21 cellular contexts compared by ENCODE assay signal in the genomic region with DNA sequence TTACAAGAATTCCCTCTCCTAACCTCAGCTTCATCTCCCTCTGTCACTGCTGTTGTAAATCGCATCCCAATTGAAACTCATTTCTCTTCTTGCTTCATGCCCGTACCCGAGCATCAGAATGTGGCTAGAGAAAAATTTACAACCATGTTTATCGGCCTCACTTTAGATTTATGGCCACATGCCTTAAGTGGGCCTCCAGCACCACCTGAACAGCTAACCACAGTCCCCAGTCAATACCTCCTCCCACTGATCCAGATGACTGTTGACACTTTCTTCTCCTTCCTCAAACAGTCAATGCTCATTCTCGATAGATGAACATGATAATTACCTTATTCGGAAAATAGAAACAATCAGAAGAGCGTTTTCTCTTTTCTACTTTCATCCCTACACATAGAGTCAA.
A peak's percentile ranks its signal among the peaks of the same experiment; 100 is the strongest.
DNase-seq lines count a peak whose midpoint lies in the region; ATAC-seq, FAIRE-seq and TF ChIP-seq lines count a peak whose summit lies in the region.
"Had no signal": no experiment of that assay in that cellular context is flagged by ENCODE, and none has a peak within 500 bp of the region (broad histone marks: within the 10 kb centered on the region; RNA-seq: fewer than 3 reads in every experiment).

No MANE protein-coding gene starts in this region.

- H3K9me2 ChIP-seq in GM23338 (ENCODE audit: insufficient read depth), result peaks cover 14% of the 10 kb centered on the region; the same call in 1 of the 2 replicates

- H3K4me3 Mint-ChIP-seq in GM23338, result no peak overlapping the region
- H3K4me3 Mint-ChIP-seq: B cell; CD4-positive, alpha-beta T cell; CD8-positive, alpha-beta T cell had no signal

- DNase-seq in GM23338 (ENCODE audit: low spot score) (no peak), SW480 (ENCODE audit: low spot score) (peak; percentile 27), urothelium cell line (ENCODE audit: low spot score) (no peak)
- no peak for DNase-seq in activated T-cell treated with anti-CD3 and anti-CD28 coated beads, Interleukin-2, amount 50 U/mL, for 48 hours
- DNase-seq: AML-193; Caco-2; Calu3; CD4-positive, alpha-beta T cell; CD8-positive, alpha-beta T cell; DMS79 treated with DMSO at 0.1 percent for 48 hours; GF-D8 had no signal

- no peak overlapping the region for H3K27ac ChIP-seq in GM23338 (ENCODE audit: low read depth)
- H3K27ac ChIP-seq: 22Rv1; A549; BLaER1 treated with 17β-estradiol and CSF1 and Interleukin-3, amounts not matched to agents 10 nM and 100 nM; C4-2B had no signal

- no peak overlapping the region for H3K4me3 ChIP-seq in GM23338
- H3K4me3 ChIP-seq: A549; BLaER1 treated with 17β-estradiol and CSF1 and Interleukin-3, amounts not matched to agents 10 nM and 100 nM had no signal

- no peaks in the 10 kb centered on the region for H4K20me1 ChIP-seq in GM23338 (replicated peaks; ENCODE audit: insufficient read depth)
- H4K20me1 ChIP-seq: BLaER1 treated with 17β-estradiol and CSF1 and Interleukin-3, amounts not matched to agents 10 nM and 100 nM had no signal

- FAIRE-seq in urothelium cell line (lab: Jason Lieb, UNC), result peak; percentile 67
- FAIRE-seq: A549, D721Med, G401.6, GM12891, GM19239 had no signal

- H3K4me1 ChIP-seq in GM23338 (ENCODE audit: insufficient read depth), result no peaks in the 10 kb centered on the region
- H3K4me1 ChIP-seq: BLaER1 treated with 17β-estradiol and CSF1 and Interleukin-3, amounts not matched to agents 10 nM and 100 nM had no signal

- H3K4me2 ChIP-seq in GM23338, result no peak overlapping the region
- H3K4me2 ChIP-seq: A549; BLaER1 treated with 17β-estradiol and CSF1 and Interleukin-3, amounts not matched to agents 10 nM and 100 nM had no signal

- H3K79me2 ChIP-seq in GM23338 (replicated peaks; ENCODE audit: insufficient read depth), result no peaks in the 10 kb centered on the region

- no peaks in the 10 kb centered on the region for H3K36me3 ChIP-seq in GM23338 (ENCODE audit: insufficient read depth)
- H3K36me3 ChIP-seq: BLaER1 treated with 17β-estradiol and CSF1 and Interleukin-3, amounts not matched to agents 10 nM and 100 nM had no signal

- no peaks in the 10 kb centered on the region for H3K27me3 Mint-ChIP-seq in GM23338 (ENCODE audit: insufficient read depth, low read depth, poor library complexity)
- H3K27me3 Mint-ChIP-seq: B cell; CD4-positive, alpha-beta T cell had no signal

- H2AFZ ChIP-seq in GM23338, result 0 out of 2 replicates have a peak overlapping the region, but pooled peaks have one; percentile 5

- H3K27me3 ChIP-seq in GM23338 (ENCODE audit: insufficient read depth), result no peaks in the 10 kb centered on the region
- H3K27me3 ChIP-seq: BLaER1 treated with 17β-estradiol and CSF1 and Interleukin-3, amounts not matched to agents 10 nM and 100 nM had no signal

- H3K36me3 Mint-ChIP-seq in GM23338 (ENCODE audit: low read depth), result no peaks in the 10 kb centered on the region
- H3K36me3 Mint-ChIP-seq: CD8-positive, alpha-beta T cell had no signal

- H3F3A ChIP-seq in GM23338 (replicated peaks; ENCODE audit: low read depth), result no peaks in the 10 kb centered on the region

- H3K9me3 Mint-ChIP-seq in GM23338, result no peaks in the 10 kb centered on the region
- H3K9me3 Mint-ChIP-seq: CD4-positive, alpha-beta T cell; CD8-positive, alpha-beta T cell had no signal

- ATAC-seq in GM23338 (no peak), GM21529 (IDR thresholded peaks at IDR 0.05; ENCODE audit: unreplicated experiment) (no peak)
- ATAC-seq: A549; CD8-positive, alpha-beta T cell had no signal

- no peaks in the 10 kb centered on the region for H3K4me1 Mint-ChIP-seq in GM23338
- H3K4me1 Mint-ChIP-seq: B cell had no signal

- no peak for TF ChIP-seq CTCF in GM23338 (conservative IDR thresholded peaks at IDR 0.05; ENCODE audit: low read depth in 2 of 2)

- no peak overlapping the region for H3K27ac Mint-ChIP-seq in GM23338
- H3K27ac Mint-ChIP-seq: B cell; CD4-positive, alpha-beta T cell; CD8-positive, alpha-beta T cell had no signal

TF ChIP-seq in GM23338, 12 proteins besides CTCF, POLR2A, EP300 and RAD21:
- TF ChIP-seq ZNF114 (CRISPR knock-in tag; IDR thresholded peaks at IDR 0.05) (no peak), NANOG (IDR thresholded peaks at IDR 0.05; ENCODE audit: borderline replicate concordance) (no peak)
